In the genomic region with DNA sequence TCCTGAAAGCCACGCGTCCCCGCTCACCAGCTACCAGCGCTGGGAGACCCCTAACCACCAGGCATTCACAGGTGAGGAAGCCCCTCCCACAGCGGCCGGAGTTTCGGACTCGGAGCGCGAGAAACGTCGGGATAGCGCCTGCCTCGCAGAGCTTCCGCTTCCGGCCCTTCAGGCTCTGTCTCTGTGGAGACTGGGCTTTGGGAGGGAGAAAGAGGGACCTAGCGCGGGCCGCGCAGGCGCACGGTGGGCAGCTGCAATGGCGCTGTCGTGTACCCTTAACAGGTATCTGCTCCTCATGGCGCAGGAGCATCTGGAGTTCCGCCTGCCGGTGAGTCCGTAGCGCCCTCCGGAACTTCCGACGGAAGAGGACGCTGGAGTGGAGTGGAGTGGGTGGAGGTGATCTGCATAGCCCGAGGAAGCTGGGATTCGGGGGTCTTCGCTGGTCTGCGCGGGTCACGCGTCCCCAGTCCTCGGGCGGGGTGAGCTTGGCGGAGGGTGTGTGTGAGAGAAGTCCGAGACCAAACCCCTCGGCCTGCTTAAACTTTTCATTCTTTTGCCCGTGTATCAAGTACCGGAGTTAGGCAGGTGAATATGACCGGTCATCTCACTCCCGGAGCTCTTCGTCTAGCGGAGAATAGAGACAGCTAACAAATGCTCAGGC, we compare ENCODE assay signal across 1 cellular context.
TF ChIP-seq lines count a peak whose summit lies in the region.

A gene (plus strand): TSS at position 246 of the 661 bp plus-strand sequence. CDS start 11 bp downstream, at position 257.

TF ChIP-seq in K562, 482 proteins besides CTCF, POLR2A, EP300 and RAD21 (continued from another document and continues in another):
- TF ChIP-seq PRPF4 (IDR thresholded peaks at IDR 0.05; ENCODE audit: insufficient read depth, low read depth, low read length, poor library complexity, severe bottlenecking): no peak
- no peak for TF ChIP-seq SMAD4 (CRISPR knock-in tag; conservative IDR thresholded peaks at IDR 0.05)
- TF ChIP-seq, protein P1, sequence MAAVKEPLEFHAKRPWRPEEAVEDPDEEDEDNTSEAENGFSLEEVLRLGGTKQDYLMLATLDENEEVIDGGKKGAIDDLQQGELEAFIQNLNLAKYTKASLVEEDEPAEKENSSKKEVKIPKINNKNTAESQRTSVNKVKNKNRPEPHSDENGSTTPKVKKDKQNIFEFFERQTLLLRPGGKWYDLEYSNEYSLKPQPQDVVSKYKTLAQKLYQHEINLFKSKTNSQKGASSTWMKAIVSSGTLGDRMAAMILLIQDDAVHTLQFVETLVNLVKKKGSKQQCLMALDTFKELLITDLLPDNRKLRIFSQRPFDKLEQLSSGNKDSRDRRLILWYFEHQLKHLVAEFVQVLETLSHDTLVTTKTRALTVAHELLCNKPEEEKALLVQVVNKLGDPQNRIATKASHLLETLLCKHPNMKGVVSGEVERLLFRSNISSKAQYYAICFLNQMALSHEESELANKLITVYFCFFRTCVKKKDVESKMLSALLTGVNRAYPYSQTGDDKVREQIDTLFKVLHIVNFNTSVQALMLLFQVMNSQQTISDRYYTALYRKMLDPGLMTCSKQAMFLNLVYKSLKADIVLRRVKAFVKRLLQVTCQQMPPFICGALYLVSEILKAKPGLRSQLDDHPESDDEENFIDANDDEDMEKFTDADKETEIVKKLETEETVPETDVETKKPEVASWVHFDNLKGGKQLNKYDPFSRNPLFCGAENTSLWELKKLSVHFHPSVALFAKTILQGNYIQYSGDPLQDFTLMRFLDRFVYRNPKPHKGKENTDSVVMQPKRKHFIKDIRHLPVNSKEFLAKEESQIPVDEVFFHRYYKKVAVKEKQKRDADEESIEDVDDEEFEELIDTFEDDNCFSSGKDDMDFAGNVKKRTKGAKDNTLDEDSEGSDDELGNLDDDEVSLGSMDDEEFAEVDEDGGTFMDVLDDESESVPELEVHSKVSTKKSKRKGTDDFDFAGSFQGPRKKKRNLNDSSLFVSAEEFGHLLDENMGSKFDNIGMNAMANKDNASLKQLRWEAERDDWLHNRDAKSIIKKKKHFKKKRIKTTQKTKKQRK (IDR thresholded peaks at IDR 0.05; ENCODE audit: borderline replicate concordance, low read depth, low read length): no peak
- TF ChIP-seq SMARCA5 (IDR thresholded peaks at IDR 0.05): no peak
- TF ChIP-seq, protein P2, sequence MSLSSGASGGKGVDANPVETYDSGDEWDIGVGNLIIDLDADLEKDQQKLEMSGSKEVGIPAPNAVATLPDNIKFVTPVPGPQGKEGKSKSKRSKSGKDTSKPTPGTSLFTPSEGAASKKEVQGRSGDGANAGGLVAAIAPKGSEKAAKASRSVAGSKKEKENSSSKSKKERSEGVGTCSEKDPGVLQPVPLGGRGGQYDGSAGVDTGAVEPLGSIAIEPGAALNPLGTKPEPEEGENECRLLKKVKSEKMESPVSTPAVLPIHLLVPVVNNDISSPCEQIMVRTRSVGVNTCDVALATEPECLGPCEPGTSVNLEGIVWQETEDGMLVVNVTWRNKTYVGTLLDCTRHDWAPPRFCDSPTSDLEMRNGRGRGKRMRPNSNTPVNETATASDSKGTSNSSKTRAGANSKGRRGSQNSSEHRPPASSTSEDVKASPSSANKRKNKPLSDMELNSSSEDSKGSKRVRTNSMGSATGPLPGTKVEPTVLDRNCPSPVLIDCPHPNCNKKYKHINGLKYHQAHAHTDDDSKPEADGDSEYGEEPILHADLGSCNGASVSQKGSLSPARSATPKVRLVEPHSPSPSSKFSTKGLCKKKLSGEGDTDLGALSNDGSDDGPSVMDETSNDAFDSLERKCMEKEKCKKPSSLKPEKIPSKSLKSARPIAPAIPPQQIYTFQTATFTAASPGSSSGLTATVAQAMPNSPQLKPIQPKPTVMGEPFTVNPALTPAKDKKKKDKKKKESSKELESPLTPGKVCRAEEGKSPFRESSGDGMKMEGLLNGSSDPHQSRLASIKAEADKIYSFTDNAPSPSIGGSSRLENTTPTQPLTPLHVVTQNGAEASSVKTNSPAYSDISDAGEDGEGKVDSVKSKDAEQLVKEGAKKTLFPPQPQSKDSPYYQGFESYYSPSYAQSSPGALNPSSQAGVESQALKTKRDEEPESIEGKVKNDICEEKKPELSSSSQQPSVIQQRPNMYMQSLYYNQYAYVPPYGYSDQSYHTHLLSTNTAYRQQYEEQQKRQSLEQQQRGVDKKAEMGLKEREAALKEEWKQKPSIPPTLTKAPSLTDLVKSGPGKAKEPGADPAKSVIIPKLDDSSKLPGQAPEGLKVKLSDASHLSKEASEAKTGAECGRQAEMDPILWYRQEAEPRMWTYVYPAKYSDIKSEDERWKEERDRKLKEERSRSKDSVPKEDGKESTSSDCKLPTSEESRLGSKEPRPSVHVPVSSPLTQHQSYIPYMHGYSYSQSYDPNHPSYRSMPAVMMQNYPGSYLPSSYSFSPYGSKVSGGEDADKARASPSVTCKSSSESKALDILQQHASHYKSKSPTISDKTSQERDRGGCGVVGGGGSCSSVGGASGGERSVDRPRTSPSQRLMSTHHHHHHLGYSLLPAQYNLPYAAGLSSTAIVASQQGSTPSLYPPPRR (CRISPR knock-in tag; IDR thresholded peaks at IDR 0.05; ENCODE audit: borderline replicate concordance): no peak
- TF ChIP-seq RNF2 (IDR thresholded peaks at IDR 0.05): no peak
- TF ChIP-seq, protein P3, sequence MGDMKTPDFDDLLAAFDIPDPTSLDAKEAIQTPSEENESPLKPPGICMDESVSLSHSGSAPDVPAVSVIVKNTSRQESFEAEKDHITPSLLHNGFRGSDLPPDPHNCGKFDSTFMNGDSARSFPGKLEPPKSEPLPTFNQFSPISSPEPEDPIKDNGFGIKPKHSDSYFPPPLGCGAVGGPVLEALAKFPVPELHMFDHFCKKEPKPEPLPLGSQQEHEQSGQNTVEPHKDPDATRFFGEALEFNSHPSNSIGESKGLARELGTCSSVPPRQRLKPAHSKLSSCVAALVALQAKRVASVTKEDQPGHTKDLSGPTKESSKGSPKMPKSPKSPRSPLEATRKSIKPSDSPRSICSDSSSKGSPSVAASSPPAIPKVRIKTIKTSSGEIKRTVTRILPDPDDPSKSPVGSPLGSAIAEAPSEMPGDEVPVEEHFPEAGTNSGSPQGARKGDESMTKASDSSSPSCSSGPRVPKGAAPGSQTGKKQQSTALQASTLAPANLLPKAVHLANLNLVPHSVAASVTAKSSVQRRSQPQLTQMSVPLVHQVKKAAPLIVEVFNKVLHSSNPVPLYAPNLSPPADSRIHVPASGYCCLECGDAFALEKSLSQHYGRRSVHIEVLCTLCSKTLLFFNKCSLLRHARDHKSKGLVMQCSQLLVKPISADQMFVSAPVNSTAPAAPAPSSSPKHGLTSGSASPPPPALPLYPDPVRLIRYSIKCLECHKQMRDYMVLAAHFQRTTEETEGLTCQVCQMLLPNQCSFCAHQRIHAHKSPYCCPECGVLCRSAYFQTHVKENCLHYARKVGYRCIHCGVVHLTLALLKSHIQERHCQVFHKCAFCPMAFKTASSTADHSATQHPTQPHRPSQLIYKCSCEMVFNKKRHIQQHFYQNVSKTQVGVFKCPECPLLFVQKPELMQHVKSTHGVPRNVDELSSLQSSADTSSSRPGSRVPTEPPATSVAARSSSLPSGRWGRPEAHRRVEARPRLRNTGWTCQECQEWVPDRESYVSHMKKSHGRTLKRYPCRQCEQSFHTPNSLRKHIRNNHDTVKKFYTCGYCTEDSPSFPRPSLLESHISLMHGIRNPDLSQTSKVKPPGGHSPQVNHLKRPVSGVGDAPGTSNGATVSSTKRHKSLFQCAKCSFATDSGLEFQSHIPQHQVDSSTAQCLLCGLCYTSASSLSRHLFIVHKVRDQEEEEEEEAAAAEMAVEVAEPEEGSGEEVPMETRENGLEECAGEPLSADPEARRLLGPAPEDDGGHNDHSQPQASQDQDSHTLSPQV (IDR thresholded peaks at IDR 0.05): no peak
- TF ChIP-seq, protein P4, sequence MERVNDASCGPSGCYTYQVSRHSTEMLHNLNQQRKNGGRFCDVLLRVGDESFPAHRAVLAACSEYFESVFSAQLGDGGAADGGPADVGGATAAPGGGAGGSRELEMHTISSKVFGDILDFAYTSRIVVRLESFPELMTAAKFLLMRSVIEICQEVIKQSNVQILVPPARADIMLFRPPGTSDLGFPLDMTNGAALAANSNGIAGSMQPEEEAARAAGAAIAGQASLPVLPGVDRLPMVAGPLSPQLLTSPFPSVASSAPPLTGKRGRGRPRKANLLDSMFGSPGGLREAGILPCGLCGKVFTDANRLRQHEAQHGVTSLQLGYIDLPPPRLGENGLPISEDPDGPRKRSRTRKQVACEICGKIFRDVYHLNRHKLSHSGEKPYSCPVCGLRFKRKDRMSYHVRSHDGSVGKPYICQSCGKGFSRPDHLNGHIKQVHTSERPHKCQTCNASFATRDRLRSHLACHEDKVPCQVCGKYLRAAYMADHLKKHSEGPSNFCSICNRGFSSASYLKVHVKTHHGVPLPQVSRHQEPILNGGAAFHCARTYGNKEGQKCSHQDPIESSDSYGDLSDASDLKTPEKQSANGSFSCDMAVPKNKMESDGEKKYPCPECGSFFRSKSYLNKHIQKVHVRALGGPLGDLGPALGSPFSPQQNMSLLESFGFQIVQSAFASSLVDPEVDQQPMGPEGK (CRISPR knock-in tag; IDR thresholded peaks at IDR 0.05; ENCODE audit: borderline replicate concordance): no peak
- TF ChIP-seq, protein P5, sequence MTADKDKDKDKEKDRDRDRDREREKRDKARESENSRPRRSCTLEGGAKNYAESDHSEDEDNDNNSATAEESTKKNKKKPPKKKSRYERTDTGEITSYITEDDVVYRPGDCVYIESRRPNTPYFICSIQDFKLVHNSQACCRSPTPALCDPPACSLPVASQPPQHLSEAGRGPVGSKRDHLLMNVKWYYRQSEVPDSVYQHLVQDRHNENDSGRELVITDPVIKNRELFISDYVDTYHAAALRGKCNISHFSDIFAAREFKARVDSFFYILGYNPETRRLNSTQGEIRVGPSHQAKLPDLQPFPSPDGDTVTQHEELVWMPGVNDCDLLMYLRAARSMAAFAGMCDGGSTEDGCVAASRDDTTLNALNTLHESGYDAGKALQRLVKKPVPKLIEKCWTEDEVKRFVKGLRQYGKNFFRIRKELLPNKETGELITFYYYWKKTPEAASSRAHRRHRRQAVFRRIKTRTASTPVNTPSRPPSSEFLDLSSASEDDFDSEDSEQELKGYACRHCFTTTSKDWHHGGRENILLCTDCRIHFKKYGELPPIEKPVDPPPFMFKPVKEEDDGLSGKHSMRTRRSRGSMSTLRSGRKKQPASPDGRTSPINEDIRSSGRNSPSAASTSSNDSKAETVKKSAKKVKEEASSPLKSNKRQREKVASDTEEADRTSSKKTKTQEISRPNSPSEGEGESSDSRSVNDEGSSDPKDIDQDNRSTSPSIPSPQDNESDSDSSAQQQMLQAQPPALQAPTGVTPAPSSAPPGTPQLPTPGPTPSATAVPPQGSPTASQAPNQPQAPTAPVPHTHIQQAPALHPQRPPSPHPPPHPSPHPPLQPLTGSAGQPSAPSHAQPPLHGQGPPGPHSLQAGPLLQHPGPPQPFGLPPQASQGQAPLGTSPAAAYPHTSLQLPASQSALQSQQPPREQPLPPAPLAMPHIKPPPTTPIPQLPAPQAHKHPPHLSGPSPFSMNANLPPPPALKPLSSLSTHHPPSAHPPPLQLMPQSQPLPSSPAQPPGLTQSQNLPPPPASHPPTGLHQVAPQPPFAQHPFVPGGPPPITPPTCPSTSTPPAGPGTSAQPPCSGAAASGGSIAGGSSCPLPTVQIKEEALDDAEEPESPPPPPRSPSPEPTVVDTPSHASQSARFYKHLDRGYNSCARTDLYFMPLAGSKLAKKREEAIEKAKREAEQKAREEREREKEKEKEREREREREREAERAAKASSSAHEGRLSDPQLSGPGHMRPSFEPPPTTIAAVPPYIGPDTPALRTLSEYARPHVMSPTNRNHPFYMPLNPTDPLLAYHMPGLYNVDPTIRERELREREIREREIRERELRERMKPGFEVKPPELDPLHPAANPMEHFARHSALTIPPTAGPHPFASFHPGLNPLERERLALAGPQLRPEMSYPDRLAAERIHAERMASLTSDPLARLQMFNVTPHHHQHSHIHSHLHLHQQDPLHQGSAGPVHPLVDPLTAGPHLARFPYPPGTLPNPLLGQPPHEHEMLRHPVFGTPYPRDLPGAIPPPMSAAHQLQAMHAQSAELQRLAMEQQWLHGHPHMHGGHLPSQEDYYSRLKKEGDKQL (CRISPR knock-in tag; IDR thresholded peaks at IDR 0.05; ENCODE audit: borderline replicate concordance): no peak
- no peak for TF ChIP-seq MAFK (IDR thresholded peaks at IDR 0.05; ENCODE audit: low read length)
- no peak for TF ChIP-seq ERF (CRISPR knock-in tag; IDR thresholded peaks at IDR 0.05)
- no peak for TF ChIP-seq SOX6 (IDR thresholded peaks at IDR 0.05)
- no peak; the same call in 1 of the 2 replicates for TF ChIP-seq ZNF263 (CRISPR knock-in tag; IDR thresholded peaks at IDR 0.05; ENCODE audit: borderline replicate concordance)
- no peak for TF ChIP-seq MEF2D (tag; conservative IDR thresholded peaks at IDR 0.05; ENCODE audit: low read depth)
- no peak for TF ChIP-seq HNRNPH1 (optimal IDR thresholded peaks at IDR 0.05; ENCODE audit: low read depth, low read length)
- TF ChIP-seq NR3C1 (CRISPR knock-in tag; IDR thresholded peaks at IDR 0.05): no peak
- TF ChIP-seq MTF1 (CRISPR knock-in tag; IDR thresholded peaks at IDR 0.05; ENCODE audit: borderline replicate concordance): no peak
- TF ChIP-seq, protein P6, sequence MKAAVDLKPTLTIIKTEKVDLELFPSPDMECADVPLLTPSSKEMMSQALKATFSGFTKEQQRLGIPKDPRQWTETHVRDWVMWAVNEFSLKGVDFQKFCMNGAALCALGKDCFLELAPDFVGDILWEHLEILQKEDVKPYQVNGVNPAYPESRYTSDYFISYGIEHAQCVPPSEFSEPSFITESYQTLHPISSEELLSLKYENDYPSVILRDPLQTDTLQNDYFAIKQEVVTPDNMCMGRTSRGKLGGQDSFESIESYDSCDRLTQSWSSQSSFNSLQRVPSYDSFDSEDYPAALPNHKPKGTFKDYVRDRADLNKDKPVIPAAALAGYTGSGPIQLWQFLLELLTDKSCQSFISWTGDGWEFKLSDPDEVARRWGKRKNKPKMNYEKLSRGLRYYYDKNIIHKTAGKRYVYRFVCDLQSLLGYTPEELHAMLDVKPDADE (conservative IDR thresholded peaks at IDR 0.05; ENCODE audit: control insufficient read depth, low read depth, low read length): peak; percentile 34; the same call in 1 of the 2 replicates
- TF ChIP-seq KAT2B (IDR thresholded peaks at IDR 0.05; ENCODE audit: low read depth, low read length): no peak
- no peak for TF ChIP-seq JUND (IDR thresholded peaks at IDR 0.05; ENCODE audit: borderline replicate concordance, low read depth, low read length)
- no peak; the same call in 2 of the 3 replicates for TF ChIP-seq JUND (tag; IDR thresholded peaks at IDR 0.05; ENCODE audit: borderline replicate concordance, low read depth, low read length)
- TF ChIP-seq, protein P7, sequence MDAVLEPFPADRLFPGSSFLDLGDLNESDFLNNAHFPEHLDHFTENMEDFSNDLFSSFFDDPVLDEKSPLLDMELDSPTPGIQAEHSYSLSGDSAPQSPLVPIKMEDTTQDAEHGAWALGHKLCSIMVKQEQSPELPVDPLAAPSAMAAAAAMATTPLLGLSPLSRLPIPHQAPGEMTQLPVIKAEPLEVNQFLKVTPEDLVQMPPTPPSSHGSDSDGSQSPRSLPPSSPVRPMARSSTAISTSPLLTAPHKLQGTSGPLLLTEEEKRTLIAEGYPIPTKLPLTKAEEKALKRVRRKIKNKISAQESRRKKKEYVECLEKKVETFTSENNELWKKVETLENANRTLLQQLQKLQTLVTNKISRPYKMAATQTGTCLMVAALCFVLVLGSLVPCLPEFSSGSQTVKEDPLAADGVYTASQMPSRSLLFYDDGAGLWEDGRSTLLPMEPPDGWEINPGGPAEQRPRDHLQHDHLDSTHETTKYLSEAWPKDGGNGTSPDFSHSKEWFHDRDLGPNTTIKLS (IDR thresholded peaks at IDR 0.05; ENCODE audit: borderline replicate concordance, low read depth): 0 out of 2 replicates have a peak, but pooled peaks have one; percentile 48
- no peak for TF ChIP-seq OTX1 (CRISPR knock-in tag; IDR thresholded peaks at IDR 0.05)
- no peak for TF ChIP-seq RBM25 (IDR thresholded peaks at IDR 0.05; ENCODE audit: low read depth, low read length, severe bottlenecking)
- no peak for TF ChIP-seq HNRNPL (IDR thresholded peaks at IDR 0.05; ENCODE audit: low read depth, low read length)
